In genomic region chr1:103525607-103526507, GRCh38 we compare ENCODE assay signal across 1 cellular context.
TF ChIP-seq lines count a peak whose summit lies in the region.

RNPC3 (plus strand) TSS chr1:103525699; CDS start chr1:103526071, 372 bp downstream.

TF ChIP-seq in SK-N-SH, 30 proteins besides CTCF, POLR2A, EP300 and RAD21 (continued from another document):
- TF ChIP-seq, protein P1, sequence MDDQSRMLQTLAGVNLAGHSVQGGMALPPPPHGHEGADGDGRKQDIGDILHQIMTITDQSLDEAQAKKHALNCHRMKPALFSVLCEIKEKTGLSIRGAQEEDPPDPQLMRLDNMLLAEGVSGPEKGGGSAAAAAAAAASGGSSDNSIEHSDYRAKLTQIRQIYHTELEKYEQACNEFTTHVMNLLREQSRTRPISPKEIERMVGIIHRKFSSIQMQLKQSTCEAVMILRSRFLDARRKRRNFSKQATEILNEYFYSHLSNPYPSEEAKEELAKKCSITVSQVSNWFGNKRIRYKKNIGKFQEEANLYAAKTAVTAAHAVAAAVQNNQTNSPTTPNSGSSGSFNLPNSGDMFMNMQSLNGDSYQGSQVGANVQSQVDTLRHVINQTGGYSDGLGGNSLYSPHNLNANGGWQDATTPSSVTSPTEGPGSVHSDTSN (IDR thresholded peaks at IDR 0.05): no peak
- TF ChIP-seq ZBTB33 (IDR thresholded peaks at IDR 0.05; ENCODE audit: borderline replicate concordance, low read depth): peak; percentile 98
- no peak for TF ChIP-seq TEAD4 (IDR thresholded peaks at IDR 0.05; ENCODE audit: borderline replicate concordance, insufficient read depth)
- no peak for TF ChIP-seq TAF1 (IDR thresholded peaks at IDR 0.05; ENCODE audit: borderline replicate concordance, low read depth, low read length)
- TF ChIP-seq RCOR1 (IDR thresholded peaks at IDR 0.05; ENCODE audit: low read length): 0 out of 2 replicates have a peak, but pooled peaks have one; percentile 21
